Comparison of ENCODE assay signal across 8 cellular contexts in genomic region chr11:62171261-62171723, GRCh38. TPM values are rescaled to one million over a fixed set of nuclear protein-coding genes. Genes with fewer than 3 reads are reported as not detected.
DNase-seq lines count a peak whose midpoint lies in the region; ATAC-seq, FAIRE-seq and TF ChIP-seq lines count a peak whose summit lies in the region.

No MANE protein-coding gene starts in this region.

- H3K27me3 ChIP-seq in HCT116 (ENCODE audit: insufficient read depth, low read length), result 0 out of 2 replicates have a peak, but pooled peaks cover 3% of the 10 kb centered on the region
- H3K27me3 ChIP-seq in colonic mucosa, result peaks cover 4% of the 10 kb centered on the region
- peaks cover 0 to 36% of the 10 kb centered on the region in 2 experiments; a peak in 2 of 5 replicates for H3K27me3 ChIP-seq in HepG2 (ENCODE audit: control insufficient read depth in 1 of 2, insufficient read depth in 2 of 2, low read length in 2 of 2)

- RAD21 ChIA-PET in HCT116 (lab: Charles Lee; ENCODE audit: low non-redundant PET in 1 of 2, low total read pairs in 2 of 2, uncharacterized antibody in 2 of 2, unreplicated experiment in 2 of 2), result interaction anchor here in 1 of 2 experiments (1.0 kb wide), 1 partner anchor 151 kb away, joined by 3 read pairs; no protein-coding TSS in a partner anchor

- H4K20me1 ChIP-seq in HCT116 (ENCODE audit: insufficient read depth) (no peaks in the 10 kb centered on the region), HepG2 (ENCODE audit: insufficient read depth, low read length) (no peaks in the 10 kb centered on the region; the same call in 1 of the 2 replicates)

- TF ChIP-seq POLR2A in HCT116 (IDR thresholded peaks at IDR 0.05; ENCODE audit: borderline replicate concordance, extremely low read depth, insufficient read depth, insufficient read length) (no peak), HepG2 (IDR thresholded peaks at IDR 0.05; ENCODE audit: insufficient read depth in 1 of 2, low read depth in 2 of 2, low read length in 2 of 2) (no peak)

- 2% methylated on average over 14 of the region's 14 CpGs for WGBS in HepG2 (ENCODE audit: low lambda C conversion rate)

- no peaks in the 10 kb centered on the region for H3K9me2 ChIP-seq in HCT116 (ENCODE audit: insufficient read depth)

- DNase-seq in AG20443 (ENCODE audit: low spot score) (peak; percentile 65), HCT116 (ENCODE audit: low read depth, low spot score) (peak; percentile 94), NCI-H524 (lab: John Stamatoyannopoulos, UW) (peak; percentile 84 to 89), colonic mucosa (peak; percentile 91), HepG2 (ENCODE audit: low spot score) (peak; percentile 81)
- DNase-seq in activated CD4-positive, alpha-beta T cell treated with anti-CD3 and anti-CD28 coated beads, Interleukin-2, amount 10 ng/mL, durations not matched to agents 24 days and 14 days, result peak; percentile 92
- DNase-seq in stimulated activated CD4-positive, alpha-beta T cell treated with anti-CD3 and anti-CD28 coated beads, TNF-alpha, amount 100 ng/mL, for 24 hours (ENCODE audit: low read depth in 3 of 3), result peak; percentile 53 to 68 (median 56)

- TF ChIP-seq CTCF in HCT116 (IDR thresholded peaks at IDR 0.05 in 2 of 3, conservative IDR thresholded peaks at IDR 0.05 in 1 of 3; ENCODE audit: borderline replicate concordance in 1 of 3, insufficient read depth in 1 of 3, low read depth in 2 of 3, low read length in 2 of 3) (peak; percentile 68 to 98 (median 73)), colonic mucosa (IDR thresholded peaks at IDR 0.05) (peak; percentile 60), HepG2 (CRISPR knock-in tag; IDR thresholded peaks at IDR 0.05) (peak; percentile 77)

- H3K79me2 ChIP-seq in HCT116 (ENCODE audit: insufficient read depth, low read length) (no peaks in the 10 kb centered on the region), HepG2 (ENCODE audit: insufficient read depth, low read length) (no peaks in the 10 kb centered on the region)

- H2AFZ ChIP-seq in HCT116 (ENCODE audit: low read depth, low read length, poor library complexity, severe bottlenecking) (peak overlapping the region; percentile 99), HepG2 (ENCODE audit: low read length) (no peak overlapping the region)

- no peak overlapping the region for H3K27ac ChIP-seq in HCT116 (ENCODE audit: low read depth, low read length)
- no peak overlapping the region for H3K27ac ChIP-seq in colonic mucosa
- H3K27ac ChIP-seq in HepG2 (ENCODE audit: extremely low read length, insufficient read depth, low read length), result no peak overlapping the region

- H3K4me3 ChIP-seq in HCT116 (replicated peaks in 1 of 2; ENCODE audit: low read depth in 1 of 2, low read length in 2 of 2) (peak overlapping the region; percentile 14 to 28; a peak in 2 of 4 replicates), colonic mucosa (no peak overlapping the region), HepG2 (replicated peaks in 1 of 3; ENCODE audit: insufficient read depth in 1 of 3, low read depth in 2 of 3, low read length in 3 of 3) (no peak overlapping the region)

- in situ Hi-C loops in HepG2 (cut with HindIII; ENCODE audit: extremely low pct_ligation_motif_present, low pct_unique_long_range_greater_than_20kb), result loop anchor here (5.0 kb wide), 1 partner anchor 36 kb away; the partner anchor contains the start of gene SCGB2A1

- H3K27me3 Mint-ChIP-seq in activated CD4-positive, alpha-beta T cell treated with anti-CD3 and anti-CD28 coated beads, Interleukin-2, amount 10 ng/mL, durations not matched to agents 24 days and 14 days, result peaks cover 39% of the 10 kb centered on the region

- peaks cover 4% of the 10 kb centered on the region for H3K4me1 Mint-ChIP-seq in activated CD4-positive, alpha-beta T cell treated with anti-CD3 and anti-CD28 coated beads, Interleukin-2, amount 10 ng/mL, durations not matched to agents 24 days and 14 days

- no peak overlapping the region for H3K27ac Mint-ChIP-seq in activated CD4-positive, alpha-beta T cell treated with anti-CD3 and anti-CD28 coated beads, Interleukin-2, amount 10 ng/mL, durations not matched to agents 24 days and 14 days

- no peaks in the 10 kb centered on the region for H3K36me3 Mint-ChIP-seq in activated CD4-positive, alpha-beta T cell treated with anti-CD3 and anti-CD28 coated beads, Interleukin-2, amount 10 ng/mL, durations not matched to agents 24 days and 14 days (ENCODE audit: low read depth)

- intact Hi-C loops in HCT116 (cut with micrococcal nuclease), result loop anchor here (1.0 to 5.0 kb wide), 4 partner anchors 36 to 206 kb away; partner anchors contain the start of gene SCGB2A1
- intact Hi-C loops in activated CD4-positive, alpha-beta T cell treated with anti-CD3 and anti-CD28 coated beads, Interleukin-2, amount 10 ng/mL, durations not matched to agents 24 days and 14 days (cut with micrococcal nuclease), result loop anchor here (1.0 to 5.0 kb wide), 4 partner anchors 38 to 207 kb away; partner anchors contain the start of gene SCGB2A1
- intact Hi-C loops in colonic mucosa (cut with DNase I), result loop anchor here (2.0 to 5.0 kb wide), 3 partner anchors 36 to 201 kb away; partner anchors contain the start of gene SCGB2A1
- intact Hi-C loops in HepG2 (cut with micrococcal nuclease; ENCODE audit: unreplicated experiment), result loop anchor here (1.0 to 2.0 kb wide), 2 partner anchors 38 to 154 kb away; partner anchors contain the start of gene SCGB2A1

- no peaks in the 10 kb centered on the region for H3K9me3 Mint-ChIP-seq in activated CD4-positive, alpha-beta T cell treated with anti-CD3 and anti-CD28 coated beads, Interleukin-2, amount 10 ng/mL, durations not matched to agents 24 days and 14 days

- TF ChIP-seq RAD21 in HCT116 (IDR thresholded peaks at IDR 0.05; ENCODE audit: low read depth), result peak; percentile 81
- TF ChIP-seq RAD21 in HepG2 (CRISPR knock-in tag; IDR thresholded peaks at IDR 0.05), result 0 out of 2 replicates have a peak, but pooled peaks have one; percentile 53

- no TSS peak for BruUV-seq in HCT116 (replicated peaks; lab: Mats Ljungman, UMichigan)
- no TSS peak for BruUV-seq in HepG2 (replicated peaks; lab: Mats Ljungman, UMichigan)

- H3K9me3 ChIP-seq in HCT116 (ENCODE audit: control insufficient read depth in 1 of 2, insufficient read depth in 1 of 2, low read depth in 1 of 2, low read length in 2 of 2), result no peaks in the 10 kb centered on the region
- no peaks in the 10 kb centered on the region for H3K9me3 ChIP-seq in colonic mucosa
- H3K9me3 ChIP-seq in HepG2 (ENCODE audit: low read length), result no peaks in the 10 kb centered on the region

- ATAC-seq in HCT116, result peak; percentile 93
- peak; percentile 83 for ATAC-seq in HepG2
- no peak for ATAC-seq in GM19463 (IDR thresholded peaks at IDR 0.05; ENCODE audit: unreplicated experiment)

- TF ChIP-seq EP300 in HepG2 (IDR thresholded peaks at IDR 0.05; ENCODE audit: low read depth in 2 of 2, low read length in 2 of 2), result no peak
- TF ChIP-seq EP300 in HepG2 (CRISPR knock-in tag; IDR thresholded peaks at IDR 0.05; ENCODE audit: borderline replicate concordance), result no peak

- H3K9ac ChIP-seq in HCT116 (ENCODE audit: low read length), result no peak overlapping the region
- no peak overlapping the region for H3K9ac ChIP-seq in colonic mucosa (ENCODE audit: low read depth in 2 of 2, low read length in 2 of 2)
- no peak overlapping the region for H3K9ac ChIP-seq in HepG2 (ENCODE audit: insufficient read depth, low read depth, low read length)

- H3K4me1 ChIP-seq in HCT116 (ENCODE audit: control insufficient read depth in 1 of 2, insufficient read depth in 2 of 2, low read length in 2 of 2) (peaks cover 0 to 4% of the 10 kb centered on the region in 2 experiments; a peak in 1 of 4 replicates), colonic mucosa (no peaks in the 10 kb centered on the region), HepG2 (ENCODE audit: insufficient read depth, low read length) (no peaks in the 10 kb centered on the region)

- H3K36me3 ChIP-seq in HCT116 (ENCODE audit: control insufficient read depth in 1 of 2, insufficient read depth in 2 of 2, low read length in 2 of 2), result no peaks in the 10 kb centered on the region
- H3K36me3 ChIP-seq in colonic mucosa, result no peaks in the 10 kb centered on the region
- H3K36me3 ChIP-seq in HepG2 (replicated peaks in 1 of 2; ENCODE audit: control insufficient read depth in 1 of 2, insufficient read depth in 2 of 2, low read length in 2 of 2), result no peaks in the 10 kb centered on the region

- CTCF ChIA-PET in HCT116 (lab: Charles Lee) (interaction anchor here (0.7 to 1.6 kb wide), 9 partner anchors 9 to 374 kb away, joined by 3 to 5 read pairs (median 4); no protein-coding TSS in a partner anchor), HepG2 (lab: Yijun Ruan, JAX; ENCODE audit: low intra/inter-chr PET ratio, low total read pairs) (interaction anchor here (0.9 to 2.3 kb wide), 4 partner anchors 37 to 153 kb away, joined by 3 to 16 read pairs (median 6); partner anchors contain the start of gene SCGB2A1)

- peak; percentile 81 for FAIRE-seq in HepG2 (lab: Jason Lieb, UNC)

- POLR2A ChIA-PET in HCT116 (lab: Charles Lee), result no interaction called here
- POLR2A ChIA-PET in HepG2 (lab: Yijun Ruan, JAX), result no interaction called here

- H3K4me3 Mint-ChIP-seq in activated CD4-positive, alpha-beta T cell treated with anti-CD3 and anti-CD28 coated beads, Interleukin-2, amount 10 ng/mL, durations not matched to agents 24 days and 14 days, result peak overlapping the region; percentile 48

- H3K4me2 ChIP-seq in HCT116 (ENCODE audit: low read length), result peak overlapping the region; percentile 61
- H3K4me2 ChIP-seq in HepG2 (ENCODE audit: low read depth, low read length), result peak overlapping the region; percentile 18; the same call in 1 of the 2 replicates

RNA-seq across cellular contexts. Expression of gene SCGB1D1, which starts 18.7 kb away (rescaled TPM):
- total RNA-seq in HCT116 (2021; ENCODE audit: unreplicated experiment) (not detected), colonic mucosa (not detected), HepG2 (2016; rRNA removed; fragmentation: Illumina TruSeq; extraction: Trizol) (not detected in 2 replicates)
- polyA plus RNA-seq in HCT116 (2012), result not detected in 2 replicates
- total RNA-seq in activated CD4-positive, alpha-beta T cell treated with anti-CD3 and anti-CD28 coated beads, Interleukin-2, amount 10 ng/mL, durations not matched to agents 24 days and 14 days, result not detected in 2 replicates
- not detected in 2 replicates for total RNA-seq in HepG2 (2016; cell fraction: cytosol; rRNA removed; fragmentation: Illumina TruSeq; extraction: Trizol; ENCODE audit: low read depth)
- not detected in 2 replicates for total RNA-seq in HepG2 (2016; cell fraction: insoluble cytoplasmic fraction; rRNA removed; fragmentation: Illumina TruSeq; extraction: Trizol)
- not detected in 2 replicates for total RNA-seq in HepG2 (2016; cell fraction: membrane; rRNA removed; fragmentation: Illumina TruSeq; extraction: Trizol)
- total RNA-seq in HepG2 (2016; cell fraction: nucleus; rRNA removed; fragmentation: Illumina TruSeq; extraction: Trizol), result not detected in 2 replicates
- not detected in 2 replicates for polyA plus RNA-seq in HepG2 (2011; rRNA removed)
- polyA plus RNA-seq in HepG2 (2011; cell fraction: cytosol; rRNA removed), result not detected in 2 replicates
- polyA plus RNA-seq in HepG2 (2011; cell fraction: nucleus; rRNA removed), result not detected in 2 replicates
- polyA plus RNA-seq in HepG2 (2012), result not detected in 2 replicates
- not detected in 2 replicates for polyA plus RNA-seq in HepG2 (2016; cell fraction: cytosol; fragmentation: Illumina TruSeq; extraction: Trizol; ENCODE audit: low read depth)
- not detected in 2 replicates for polyA plus RNA-seq in HepG2 (2016; cell fraction: insoluble cytoplasmic fraction; fragmentation: Illumina TruSeq; extraction: Trizol; ENCODE audit: low read depth)
- not detected in 2 replicates for polyA plus RNA-seq in HepG2 (2016; cell fraction: membrane; fragmentation: Illumina TruSeq; extraction: Trizol; ENCODE audit: low read depth)
- not detected in 2 replicates for polyA plus RNA-seq in HepG2 (2016; cell fraction: nucleus; fragmentation: Illumina TruSeq; extraction: Trizol; ENCODE audit: insufficient read depth, low read depth)
- polyA minus RNA-seq in HepG2 (2011; rRNA and poly(A)+ RNA removed; ENCODE audit: low replicate concordance), result not detected in 2 replicates
- not detected in 2 replicates for polyA minus RNA-seq in HepG2 (2011; cell fraction: cytosol; rRNA and poly(A)+ RNA removed)
- not detected in 2 replicates for polyA minus RNA-seq in HepG2 (2011; cell fraction: nucleus; rRNA and poly(A)+ RNA removed)

RNA-seq across cellular contexts. Expression of gene SCGB2A1, which starts 37.2 kb away (rescaled TPM):
- total RNA-seq in HCT116 (2021; ENCODE audit: unreplicated experiment), result not detected
- 0.35 TPM in 1 of 2 replicates, not detected in the other for polyA plus RNA-seq in HCT116 (2012)
- not detected in 2 replicates for total RNA-seq in activated CD4-positive, alpha-beta T cell treated with anti-CD3 and anti-CD28 coated beads, Interleukin-2, amount 10 ng/mL, durations not matched to agents 24 days and 14 days
- total RNA-seq in colonic mucosa, result 1 to 10 TPM; 6.1 to 6.7 TPM
- not detected in 2 replicates for total RNA-seq in HepG2 (2016; rRNA removed; fragmentation: Illumina TruSeq; extraction: Trizol)
- total RNA-seq in HepG2 (2016; cell fraction: cytosol; rRNA removed; fragmentation: Illumina TruSeq; extraction: Trizol; ENCODE audit: low read depth), result not detected in 2 replicates
- total RNA-seq in HepG2 (2016; cell fraction: insoluble cytoplasmic fraction; rRNA removed; fragmentation: Illumina TruSeq; extraction: Trizol), result not detected in 2 replicates
- not detected in 2 replicates for total RNA-seq in HepG2 (2016; cell fraction: membrane; rRNA removed; fragmentation: Illumina TruSeq; extraction: Trizol)
- not detected in 2 replicates for total RNA-seq in HepG2 (2016; cell fraction: nucleus; rRNA removed; fragmentation: Illumina TruSeq; extraction: Trizol)
- polyA plus RNA-seq in HepG2 (2011; rRNA removed), result not detected in 2 replicates
- not detected in 2 replicates for polyA plus RNA-seq in HepG2 (2011; cell fraction: cytosol; rRNA removed)
- not detected in 2 replicates for polyA plus RNA-seq in HepG2 (2011; cell fraction: nucleus; rRNA removed)
- not detected in 2 replicates for polyA plus RNA-seq in HepG2 (2012)
- 0.33 TPM in 1 of 2 replicates, not detected in the other for polyA plus RNA-seq in HepG2 (2016; cell fraction: cytosol; fragmentation: Illumina TruSeq; extraction: Trizol; ENCODE audit: low read depth)
- polyA plus RNA-seq in HepG2 (2016; cell fraction: insoluble cytoplasmic fraction; fragmentation: Illumina TruSeq; extraction: Trizol; ENCODE audit: low read depth), result not detected in 2 replicates
- polyA plus RNA-seq in HepG2 (2016; cell fraction: membrane; fragmentation: Illumina TruSeq; extraction: Trizol; ENCODE audit: low read depth), result not detected in 2 replicates
- polyA plus RNA-seq in HepG2 (2016; cell fraction: nucleus; fragmentation: Illumina TruSeq; extraction: Trizol; ENCODE audit: insufficient read depth, low read depth), result not detected in 2 replicates
- polyA minus RNA-seq in HepG2 (2011; rRNA and poly(A)+ RNA removed; ENCODE audit: low replicate concordance), result not detected in 2 replicates
- polyA minus RNA-seq in HepG2 (2011; cell fraction: cytosol; rRNA and poly(A)+ RNA removed), result not detected in 2 replicates
- polyA minus RNA-seq in HepG2 (2011; cell fraction: nucleus; rRNA and poly(A)+ RNA removed), result not detected in 2 replicates

RNA-seq across cellular contexts. Expression of gene INCENP, which starts 47.5 kb away (rescaled TPM):
- total RNA-seq in HCT116 (2021; ENCODE audit: unreplicated experiment), result 118 TPM
- 60.3 and 66.2 TPM in 2 replicates for polyA plus RNA-seq in HCT116 (2012)
- 95.0 and 102 TPM in 2 replicates for total RNA-seq in activated CD4-positive, alpha-beta T cell treated with anti-CD3 and anti-CD28 coated beads, Interleukin-2, amount 10 ng/mL, durations not matched to agents 24 days and 14 days
- total RNA-seq in colonic mucosa, result 10 to 100 TPM; 35.1 to 93.4 TPM
- 37.3 and 38.1 TPM in 2 replicates for total RNA-seq in HepG2 (2016; rRNA removed; fragmentation: Illumina TruSeq; extraction: Trizol)
- 3.3 and 3.7 TPM in 2 replicates for total RNA-seq in HepG2 (2016; cell fraction: cytosol; rRNA removed; fragmentation: Illumina TruSeq; extraction: Trizol; ENCODE audit: low read depth)
- total RNA-seq in HepG2 (2016; cell fraction: insoluble cytoplasmic fraction; rRNA removed; fragmentation: Illumina TruSeq; extraction: Trizol), result 27.3 and 37.0 TPM in 2 replicates
- 14.0 and 15.7 TPM in 2 replicates for total RNA-seq in HepG2 (2016; cell fraction: membrane; rRNA removed; fragmentation: Illumina TruSeq; extraction: Trizol)
- total RNA-seq in HepG2 (2016; cell fraction: nucleus; rRNA removed; fragmentation: Illumina TruSeq; extraction: Trizol), result 36.6 and 40.2 TPM in 2 replicates
- 10.4 and 14.1 TPM in 2 replicates for polyA plus RNA-seq in HepG2 (2011; rRNA removed)
- polyA plus RNA-seq in HepG2 (2011; cell fraction: cytosol; rRNA removed), result 5.0 and 8.4 TPM in 2 replicates
- polyA plus RNA-seq in HepG2 (2011; cell fraction: nucleus; rRNA removed), result 42.9 and 73.5 TPM in 2 replicates
- polyA plus RNA-seq in HepG2 (2012), result 8.6 and 15.4 TPM in 2 replicates
- 1.1 and 1.2 TPM in 2 replicates for polyA plus RNA-seq in HepG2 (2016; cell fraction: cytosol; fragmentation: Illumina TruSeq; extraction: Trizol; ENCODE audit: low read depth)
- polyA plus RNA-seq in HepG2 (2016; cell fraction: insoluble cytoplasmic fraction; fragmentation: Illumina TruSeq; extraction: Trizol; ENCODE audit: low read depth), result 17.0 and 26.2 TPM in 2 replicates
- 2.3 and 4.0 TPM in 2 replicates for polyA plus RNA-seq in HepG2 (2016; cell fraction: membrane; fragmentation: Illumina TruSeq; extraction: Trizol; ENCODE audit: low read depth)
- polyA plus RNA-seq in HepG2 (2016; cell fraction: nucleus; fragmentation: Illumina TruSeq; extraction: Trizol; ENCODE audit: insufficient read depth, low read depth), result 69.9 and 91.3 TPM in 2 replicates
- 25.1 and 110 TPM in 2 replicates for polyA minus RNA-seq in HepG2 (2011; rRNA and poly(A)+ RNA removed; ENCODE audit: low replicate concordance)
- 18.4 and 29.2 TPM in 2 replicates for polyA minus RNA-seq in HepG2 (2011; cell fraction: cytosol; rRNA and poly(A)+ RNA removed)
- polyA minus RNA-seq in HepG2 (2011; cell fraction: nucleus; rRNA and poly(A)+ RNA removed), result 10.9 and 15.5 TPM in 2 replicates

Comparison
In these comparisons a context has a peak if more than half of its experiments do, and no peak if none do; other contexts are left out.
1. H3K4me3 ChIP-seq: peak in HCT116 (2 of 2); none in colonic mucosa (single experiment) and HepG2 (0 of 3).
2. Peak in every context shown above with its lines, with median percentiles within 50 percentile points of each other: DNase-seq and CTCF ChIP-seq.